19 cellular contexts compared by ENCODE assay signal in the genomic region with DNA sequence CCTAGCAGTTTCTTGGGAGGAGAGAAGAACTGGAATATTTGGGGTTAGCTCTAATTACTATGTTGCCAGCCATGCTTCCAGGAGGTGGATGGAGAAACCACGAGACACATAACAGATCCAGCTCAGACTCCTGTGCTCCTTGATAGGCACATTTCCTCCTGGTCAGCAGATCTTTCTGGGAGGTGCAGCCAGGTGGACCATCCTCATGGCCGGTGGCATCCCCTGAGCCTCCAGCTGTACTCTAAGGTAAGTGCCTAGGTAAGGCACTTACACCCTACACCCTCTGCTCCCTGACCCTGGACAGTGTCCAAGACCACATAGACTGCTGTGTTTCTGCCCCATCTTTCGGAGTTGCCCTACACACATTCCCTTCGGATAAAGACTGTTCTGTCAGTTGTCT. TPM values are rescaled to one million over a fixed set of nuclear protein-coding genes. Genes with fewer than 3 reads are reported as not detected.
DNase-seq lines count a peak whose midpoint lies in the region; ATAC-seq and TF ChIP-seq lines count a peak whose summit lies in the region.
"Had no signal": no experiment of that assay in that cellular context is flagged by ENCODE, and none has a peak within 500 bp of the region (broad histone marks: within the 10 kb centered on the region; RNA-seq: fewer than 3 reads in every experiment).

No MANE protein-coding gene starts in this region.

- no peaks in the 10 kb centered on the region for H3K9me1 ChIP-seq in IMR-90 (ENCODE audit: insufficient read depth, low read length)

- DNase-seq in IMR-90, result no peak
- peak; percentile 14 for DNase-seq in left lobe of liver (ENCODE audit: low spot score)
- DNase-seq in neuronal stem cell (ENCODE audit: low spot score), result no peak
- DNase-seq in type B pancreatic cell (ENCODE audit: extremely low spot score, unreplicated experiment), result peak; percentile 15
- DNase-seq in NCI-H774 (lab: John Stamatoyannopoulos, UW), result no peak
- DNase-seq in NOMO-1 treated with DMSO at 0.1 percent for 48 hours (lab: John Stamatoyannopoulos, UW; ENCODE audit: unreplicated experiment), result no peak
- no peak for DNase-seq in cerebellum (ENCODE audit: low spot score)
- no peak for DNase-seq in activated naive CD4-positive, alpha-beta T cell (lab: John Stamatoyannopoulos, UW)
- DNase-seq: 8988T; AML-193; Caco-2; Calu3; CD4-positive, alpha-beta T cell; CD8-positive, alpha-beta T cell; DMS79 treated with DMSO at 0.1 percent for 48 hours; GF-D8 had no signal

- peaks cover 25% of the 10 kb centered on the region for H3K27me3 Mint-ChIP-seq in type B pancreatic cell
- H3K27me3 Mint-ChIP-seq: CD4-positive, alpha-beta T cell had no signal

- no peak overlapping the region for H3K4me2 ChIP-seq in IMR-90 (ENCODE audit: low read depth, low read length)
- H3K4me2 ChIP-seq in neuronal stem cell (ENCODE audit: insufficient read depth, low read length, poor library complexity, severe bottlenecking), result no peak overlapping the region
- H3K4me2 ChIP-seq: BLaER1 treated with 17β-estradiol and CSF1 and Interleukin-3, amounts not matched to agents 10 nM and 100 nM had no signal

- TF ChIP-seq POLR2A in IMR-90 (IDR thresholded peaks at IDR 0.05; ENCODE audit: low read depth, low read length), result no peak

- H4K91ac ChIP-seq in IMR-90 (ENCODE audit: insufficient read depth, low read depth, low read length), result no peak overlapping the region
- H4K91ac ChIP-seq in neuronal stem cell (ENCODE audit: low read depth, low read length, poor library complexity), result no peak overlapping the region

- H3K56ac ChIP-seq in IMR-90 (ENCODE audit: extremely low read depth, insufficient read depth, low read length), result no peak overlapping the region

- H3K23ac ChIP-seq in IMR-90 (ENCODE audit: low read depth, low read length), result no peak overlapping the region
- H3K23ac ChIP-seq in neuronal stem cell (ENCODE audit: low read depth, low read length, poor library complexity), result no peak overlapping the region

- H3K9me3 ChIP-seq in IMR-90 (ENCODE audit: control insufficient read depth, insufficient read depth, low read length), result no peaks in the 10 kb centered on the region
- H3K9me3 ChIP-seq in neuronal stem cell (replicated peaks in 1 of 2; ENCODE audit: control insufficient read depth in 2 of 2, insufficient read depth in 1 of 2, low read depth in 1 of 2, low read length in 2 of 2), result peaks cover 0 to 4% of the 10 kb centered on the region in 2 donors
- H3K9me3 ChIP-seq: BLaER1 treated with 17β-estradiol and CSF1 and Interleukin-3, amounts not matched to agents 10 nM and 100 nM; Caco-2 had no signal

- H2BK5ac ChIP-seq in IMR-90 (ENCODE audit: low read depth, low read length, poor library complexity, severe bottlenecking), result no peak overlapping the region
- no peak overlapping the region for H2BK5ac ChIP-seq in neuronal stem cell (ENCODE audit: low read length)

- H4K8ac ChIP-seq in IMR-90 (ENCODE audit: low read depth in 2 of 2, low read length in 2 of 2) (no peak overlapping the region), neuronal stem cell (ENCODE audit: low read depth, low read length) (no peak overlapping the region)

- H3K27ac ChIP-seq in IMR-90 (ENCODE audit: insufficient read depth, low read length) (no peak overlapping the region), neuronal stem cell (replicated peaks; ENCODE audit: low read length) (no peak overlapping the region)
- H3K27ac ChIP-seq: BLaER1 treated with 17β-estradiol and CSF1 and Interleukin-3, amounts not matched to agents 10 nM and 100 nM; C4-2B had no signal

- in situ Hi-C loops in IMR-90 (cut with MboI; ENCODE audit: low sequenced_read_pairs), result no loop called here

- no peak overlapping the region for H2BK120ac ChIP-seq in IMR-90 (ENCODE audit: low read depth, low read length)
- no peak overlapping the region for H2BK120ac ChIP-seq in neuronal stem cell (ENCODE audit: low read depth, low read length)

- no peak for TF ChIP-seq RAD21 in IMR-90 (IDR thresholded peaks at IDR 0.05; ENCODE audit: low read length)

- no peaks in the 10 kb centered on the region for H3K4me1 Mint-ChIP-seq in type B pancreatic cell (ENCODE audit: unreplicated experiment)
- H3K4me1 Mint-ChIP-seq: B cell had no signal

- no peak overlapping the region for H2AFZ ChIP-seq in IMR-90 (replicated peaks; ENCODE audit: low read length, poor library complexity)
- H2AFZ ChIP-seq in neuronal stem cell (ENCODE audit: low read length), result no peak overlapping the region

- H3K9me3 Mint-ChIP-seq in type B pancreatic cell, result no peaks in the 10 kb centered on the region
- H3K9me3 Mint-ChIP-seq: CD4-positive, alpha-beta T cell had no signal

- H2BK12ac ChIP-seq in neuronal stem cell (ENCODE audit: low read length), result no peak overlapping the region

- dilution Hi-C loops in IMR-90 (cut with HindIII; ENCODE audit: low sequenced_read_pairs, unreplicated experiment), result no loop called here

- no peaks in the 10 kb centered on the region for H3K36me3 ChIP-seq in IMR-90 (ENCODE audit: control insufficient read depth, insufficient read depth, low read length)
- H3K36me3 ChIP-seq in neuronal stem cell (replicated peaks in 1 of 2; ENCODE audit: control insufficient read depth in 2 of 2, insufficient read depth in 2 of 2, low read length in 2 of 2), result no peaks in the 10 kb centered on the region
- H3K36me3 ChIP-seq: BLaER1 treated with 17β-estradiol and CSF1 and Interleukin-3, amounts not matched to agents 10 nM and 100 nM had no signal

- peaks cover 9% of the 10 kb centered on the region for H3K27me3 ChIP-seq in IMR-90 (ENCODE audit: control insufficient read depth, insufficient read depth, low read length)
- H3K27me3 ChIP-seq in neuronal stem cell (ENCODE audit: control insufficient read depth in 3 of 3, insufficient read depth in 3 of 3, low read depth in 1 of 3, low read length in 3 of 3), result no peaks in the 10 kb centered on the region
- H3K27me3 ChIP-seq: BLaER1 treated with 17β-estradiol and CSF1 and Interleukin-3, amounts not matched to agents 10 nM and 100 nM had no signal

- CTCF ChIA-PET in IMR-90 (lab: Yijun Ruan, JAX), result interaction anchor here (0.6 kb wide), 1 partner anchor 263 kb away, joined by 3 read pairs; no protein-coding TSS in a partner anchor

- H3K14ac ChIP-seq in IMR-90 (replicated peaks; ENCODE audit: low read depth, low read length) (no peak overlapping the region), neuronal stem cell (ENCODE audit: low read length) (peak overlapping the region; percentile 47)

- ATAC-seq in IMR-90 (ENCODE audit: low read depth) (no peak), left lobe of liver (no peak)
- ATAC-seq: CD8-positive, alpha-beta T cell had no signal

- no peaks in the 10 kb centered on the region for H3K79me1 ChIP-seq in IMR-90 (ENCODE audit: low read depth in 1 of 2, low read length in 2 of 2)
- H3K79me1 ChIP-seq in neuronal stem cell (ENCODE audit: low read depth, low read length), result no peaks in the 10 kb centered on the region

- H3K4me3 ChIP-seq in IMR-90 (ENCODE audit: insufficient read depth, low read depth, low read length) (no peak overlapping the region), neuronal stem cell (ENCODE audit: low read length in 2 of 2) (peak overlapping the region in 1 of 2 donors; percentile 46)
- H3K4me3 ChIP-seq: BLaER1 treated with 17β-estradiol and CSF1 and Interleukin-3, amounts not matched to agents 10 nM and 100 nM had no signal

- H3K4ac ChIP-seq in IMR-90 (ENCODE audit: low read depth, low read length) (no peak overlapping the region), neuronal stem cell (ENCODE audit: low read length) (no peak overlapping the region)

- no peak overlapping the region for H2BK20ac ChIP-seq in IMR-90 (ENCODE audit: low read depth, low read length)

- H3K36me3 Mint-ChIP-seq in type B pancreatic cell, result no peaks in the 10 kb centered on the region
- H3K36me3 Mint-ChIP-seq: CD8-positive, alpha-beta T cell had no signal

- no peak overlapping the region for H4K5ac ChIP-seq in IMR-90 (ENCODE audit: low read depth, low read length)

- no TSS peak for BruUV-seq in IMR-90 (replicated peaks; lab: Mats Ljungman, UMichigan)

- H2BK15ac ChIP-seq in IMR-90 (ENCODE audit: low read depth, low read length), result no peak overlapping the region
- no peak overlapping the region for H2BK15ac ChIP-seq in neuronal stem cell (ENCODE audit: low read length)

- H3K4me1 ChIP-seq in IMR-90 (ENCODE audit: control insufficient read depth, insufficient read depth, low read length) (no peaks in the 10 kb centered on the region), neuronal stem cell (ENCODE audit: control insufficient read depth in 2 of 2, insufficient read depth in 1 of 2, low read depth in 1 of 2, low read length in 2 of 2) (no peaks in the 10 kb centered on the region)
- H3K4me1 ChIP-seq: BLaER1 treated with 17β-estradiol and CSF1 and Interleukin-3, amounts not matched to agents 10 nM and 100 nM had no signal

- no peak for TF ChIP-seq CTCF in IMR-90 (conservative IDR thresholded peaks at IDR 0.05; ENCODE audit: low read depth, low read length)
- TF ChIP-seq CTCF in type B pancreatic cell (conservative IDR thresholded peaks at IDR 0.05), result no peak

- no peak overlapping the region for H2AK5ac ChIP-seq in IMR-90 (ENCODE audit: low read depth, low read length)
- no peak overlapping the region for H2AK5ac ChIP-seq in neuronal stem cell (ENCODE audit: low read depth, low read length)

- no peak overlapping the region for H3K18ac ChIP-seq in IMR-90 (ENCODE audit: low read depth, low read length)
- H3K18ac ChIP-seq in neuronal stem cell (ENCODE audit: low read length), result no peak overlapping the region

- H3K27ac Mint-ChIP-seq in type B pancreatic cell, result no peak overlapping the region
- H3K27ac Mint-ChIP-seq: B cell; CD4-positive, alpha-beta T cell; CD8-positive, alpha-beta T cell had no signal

- H3K9ac ChIP-seq in IMR-90 (ENCODE audit: low read depth, low read length) (no peak overlapping the region), neuronal stem cell (ENCODE audit: low read depth, low read length, poor library complexity) (no peak overlapping the region)
- H3K9ac ChIP-seq: BLaER1 treated with 17β-estradiol and CSF1 and Interleukin-3, amounts not matched to agents 10 nM and 100 nM had no signal

- no peaks in the 10 kb centered on the region for H4K20me1 ChIP-seq in IMR-90 (ENCODE audit: insufficient read depth, low read length)
- H4K20me1 ChIP-seq: BLaER1 treated with 17β-estradiol and CSF1 and Interleukin-3, amounts not matched to agents 10 nM and 100 nM had no signal

- intact Hi-C loops in IMR-90 (cut with micrococcal nuclease), result no loop called here

- POLR2A ChIA-PET in IMR-90 (lab: Charles Lee; ENCODE audit: unreplicated experiment), result no interaction called here

- no CpG with 5 or more reads among the region's 4 CpGs for WGBS in IMR-90 (ENCODE audit: extremely low coverage in 2 of 2, insufficient read length in 1 of 2), 2 experiments
- no CpG with 5 or more reads among the region's 4 CpGs for WGBS in neuronal stem cell (ENCODE audit: extremely low coverage in 2 of 2, insufficient read length in 2 of 2, insufficient replicate concordance in 1 of 2), 2 donors

- peak overlapping the region; percentile 78 for H2AK9ac ChIP-seq in IMR-90 (replicated peaks; ENCODE audit: low read depth, low read length, poor library complexity)

- H3K4me3 Mint-ChIP-seq in type B pancreatic cell, result no peak overlapping the region
- H3K4me3 Mint-ChIP-seq: B cell; CD4-positive, alpha-beta T cell; CD8-positive, alpha-beta T cell had no signal

RNA-seq across cellular contexts. Expression of a gene that starts 27.1 kb away (rescaled TPM):
- 14.0 and 19.4 TPM in 2 replicates for total RNA-seq in IMR-90 (2012; rRNA removed)
- 10.5 and 10.8 TPM in 2 replicates for polyA plus RNA-seq in IMR-90 (2012; rRNA removed)
- 3.9 and 4.9 TPM in 2 replicates for polyA plus RNA-seq in IMR-90 (2012; cell fraction: cytosol; rRNA removed)
- 23.0 and 49.2 TPM in 2 replicates for polyA plus RNA-seq in IMR-90 (2012; cell fraction: nucleus; rRNA removed; ENCODE audit: low replicate concordance)
- total RNA-seq in left lobe of liver, result 11.6 TPM
- polyA plus RNA-seq in neuronal stem cell (2013, experiment 1 of 2), result 16.8 TPM
- polyA plus RNA-seq in neuronal stem cell (2013, experiment 2 of 2), result 18.2 TPM
- total RNA-seq in type B pancreatic cell (ENCODE audit: low replicate concordance), result 39.4 and 47.2 TPM in 2 replicates
- 33.5 TPM for total RNA-seq in cerebellum

Comparison
In these comparisons a context has a peak if more than half of its experiments do, and no peak if none do; other contexts are left out.
1. DNase-seq: peak in left lobe of liver (single experiment) and type B pancreatic cell (single experiment); none in IMR-90 (single experiment), neuronal stem cell (single experiment), NCI-H774 (single experiment), NOMO-1 treated with DMSO at 0.1 percent for 48 hours (single experiment), cerebellum (single experiment) and activated naive CD4-positive, alpha-beta T cell (0 of 4).